26 cellular contexts compared by ENCODE assay signal in genomic region chrX:11365426-11365825, GRCh38.
"Had no signal": no experiment of that assay in that cellular context is flagged by ENCODE, and none has a peak within 500 bp of the region (broad histone marks: within the 10 kb centered on the region; RNA-seq: fewer than 3 reads in every experiment).

No MANE protein-coding gene starts in this region.

- H2AFZ ChIP-seq: hepatocyte had no signal

- DNase-seq: left ventricle myocardium inferior; mesendoderm; naive B cell; pancreas; posterior cingulate gyrus; retina; right cardiac atrium; stimulated activated CD4-positive, alpha-beta T cell treated with anti-CD3 and anti-CD28 coated beads, Interleukin-12 subunit alpha, Interleukin-12 subunit beta, amount 100 ng/mL, for 4 hours; stimulated activated CD4-positive, alpha-beta T cell treated with anti-CD3 and anti-CD28 coated beads, Interleukin-15, amount 100 ng/mL, for 24 hours; stimulated activated CD4-positive, alpha-beta T cell treated with anti-CD3 and anti-CD28 coated beads, Interleukin-2, amount 100 ng/mL, for 24 hours; stimulated activated CD4-positive, alpha-beta T cell treated with anti-CD3 and anti-CD28 coated beads, Interleukin-4, amount 100 ng/mL, for 1 hour; stimulated activated naive B cell treated with anti-CD40 and anti-IgM and Interleukin-4, amounts not matched to agents 10 μg/mL and 1 μg/mL and 100 μg/mL, for 72 hours; stimulated activated naive CD8-positive, alpha-beta T cell treated with anti-CD3 and anti-CD28 coated beads, Interleukin-15, Interleukin-2, amounts not matched to agents 100 U/mL and 50 U/mL, for 24 hours; stomach; testis; thyroid gland; transverse colon; upper lobe of left lung had no signal

- H3K27me3 ChIP-seq: hepatocyte, pancreas, stomach, testis, thyroid gland, transverse colon, upper lobe of left lung, vagina had no signal

- H3K9me3 ChIP-seq: left ventricle myocardium inferior, pancreas, prostate gland, testis, thyroid gland, transverse colon, upper lobe of left lung, vagina had no signal

- H3K4me1 ChIP-seq: left ventricle myocardium inferior, pancreas, prostate gland, stomach, testis, thyroid gland, transverse colon, vagina had no signal

- ATAC-seq: natural killer cell treated with Interleukin-12 subunit alpha and Interleukin-12 subunit beta and Interleukin-15 and Interleukin-18, amount 100 ng/mL, for 72 hours; pancreas; right cardiac atrium; sciatic nerve; stimulated activated naive B cell treated with anti-CD40 and anti-IgM and Interleukin-4, amounts not matched to agents 10 μg/mL and 1 μg/mL and 100 μg/mL, for 72 hours; stimulated activated naive CD8-positive, alpha-beta T cell treated with anti-CD3 and anti-CD28 coated beads, Interleukin-15, Interleukin-2, amounts not matched to agents 100 U/mL and 50 U/mL, for 24 hours had no signal

- H3K27ac ChIP-seq: hepatocyte, left ventricle myocardium inferior, pancreas, prostate gland, skin epidermis, stomach, testis, thyroid gland, transverse colon, upper lobe of left lung, vagina had no signal

- H3K36me3 ChIP-seq: left ventricle myocardium inferior, pancreas, prostate gland, stomach, thyroid gland, transverse colon, upper lobe of left lung, vagina had no signal

- H3K4me2 ChIP-seq: hepatocyte had no signal

- H3K4me3 ChIP-seq: hepatocyte, left ventricle myocardium inferior, lung, pancreas, prostate gland, skin epidermis, stomach, testis, thyroid gland, transverse colon, upper lobe of left lung, vagina had no signal

- FAIRE-seq: keratinocyte, pancreas had no signal

- H3K79me2 ChIP-seq: hepatocyte had no signal
